ENCODE assay signal across 23 cellular contexts in the genomic region with DNA sequence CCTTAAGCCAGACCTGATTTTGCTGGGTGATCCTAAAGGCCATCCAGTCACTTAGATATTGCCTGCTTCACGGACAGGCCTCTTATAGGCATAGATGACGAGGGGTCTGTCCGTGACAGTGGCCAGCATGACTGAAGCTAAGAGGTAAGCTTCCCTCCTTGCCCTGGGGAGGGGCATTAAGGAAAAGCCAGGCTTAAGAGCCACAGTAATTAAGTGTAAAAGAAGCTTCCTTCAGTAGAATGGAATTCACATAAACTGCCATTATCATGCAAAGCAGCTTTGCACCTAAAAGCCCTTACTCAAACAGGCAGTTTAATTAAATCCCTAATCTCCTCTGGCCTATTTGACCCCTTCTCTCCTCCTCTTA.
DNase-seq lines count a peak whose midpoint lies in the region; FAIRE-seq and TF ChIP-seq lines count a peak whose summit lies in the region.
"Had no signal": no experiment of that assay in that cellular context is flagged by ENCODE, and none has a peak within 500 bp of the region (broad histone marks: within the 10 kb centered on the region; RNA-seq: fewer than 3 reads in every experiment).

No MANE protein-coding gene starts in this region.

- POLR2A ChIA-PET in H1 (lab: Charles Lee; ENCODE audit: partially characterized antibody): interaction anchor here (0.8 to 3.6 kb wide), 14 partner anchors 10 to 150 kb away, joined by 3 to 47 read pairs (median 4); partner anchors contain the start of gene PKDCC

- no peaks in the 10 kb centered on the region for H4K20me1 ChIP-seq in H1 (replicated peaks in 1 of 2; ENCODE audit: control insufficient read depth in 1 of 2, insufficient read depth in 2 of 2, low read length in 2 of 2)

- peak overlapping the region; percentile 92 for H3K4ac ChIP-seq in H1 (replicated peaks; ENCODE audit: insufficient read length, low read depth, low read length)

- H4K5ac ChIP-seq in H1 (ENCODE audit: insufficient read length, low read depth, low read length): peak overlapping the region; percentile 87

- H2BK20ac ChIP-seq in H1 (ENCODE audit: low read length): peak overlapping the region; percentile 100

- no peak overlapping the region for H3K14ac ChIP-seq in H1 (ENCODE audit: insufficient read length)

- peak overlapping the region; percentile 59 to 71 for H3K4me2 ChIP-seq in H1 (ENCODE audit: insufficient read depth in 1 of 2, low read depth in 2 of 2, low read length in 2 of 2)

- 5% methylated on average over 3 of the region's 3 CpGs; no CpG with 5 or more reads in 1 of the 2 experiments for WGBS in H1 (ENCODE audit: extremely low coverage in 1 of 2, insufficient coverage in 1 of 2, insufficient read length in 1 of 2, insufficient replicate concordance in 2 of 2, low coverage in 1 of 2, low lambda C conversion rate in 2 of 2, missing lambda C conversion rate in 1 of 2), 2 experiments
- WGBS in sigmoid colon, 2 donors: 93 to 95% methylated on average over 3 of the region's 3 CpGs

- H3K9me3 ChIP-seq in HUES6 (ENCODE audit: control insufficient read depth, insufficient read depth, low read depth, low read length) (no peaks in the 10 kb centered on the region), H1 (ENCODE audit: insufficient read depth in 2 of 2, low read depth in 1 of 2, low read length in 1 of 2) (no peaks in the 10 kb centered on the region), iPS-20b (ENCODE audit: insufficient read depth, low read depth, low read length) (no peaks in the 10 kb centered on the region), sigmoid colon (no peaks in the 10 kb centered on the region), uterus (no peaks in the 10 kb centered on the region)
- H3K9me3 ChIP-seq: transverse colon had no signal

- TF ChIP-seq EP300 in H1 (IDR thresholded peaks at IDR 0.05; ENCODE audit: borderline replicate concordance in 1 of 2, low read depth in 2 of 2, low read length in 2 of 2) (peak in 1 of 2 experiments; percentile 35; a peak in 1 of 3 replicates), sigmoid colon (IDR thresholded peaks at IDR 0.05) (no peak)

- H3K4me1 ChIP-seq in HUES6 (ENCODE audit: control insufficient read depth, insufficient read depth, low read length): peaks cover 43% of the 10 kb centered on the region
- H3K4me1 ChIP-seq in H1 (replicated peaks in 1 of 4; ENCODE audit: control insufficient read depth in 3 of 4, insufficient read depth in 4 of 4, low read length in 3 of 4): peaks cover 19 to 31% (median 23%) of the 10 kb centered on the region in 4 experiments; a peak in 6 of 7 replicates
- peaks cover 33% of the 10 kb centered on the region for H3K4me1 ChIP-seq in iPS-20b (ENCODE audit: insufficient read depth, low read length)
- H3K4me1 ChIP-seq in sigmoid colon: peaks cover 0 to 32% (median 19%) of the 10 kb centered on the region in 4 donors
- peaks cover 0 to 11% of the 10 kb centered on the region in 2 donors for H3K4me1 ChIP-seq in uterus

- DNase-seq in H1 (ENCODE audit: low read depth in 1 of 2, low spot score in 2 of 2): no peak
- DNase-seq in sigmoid colon: no peak
- no peak for DNase-seq in NCI-H446 (lab: John Stamatoyannopoulos, UW)
- no peak for DNase-seq in uterus
- DNase-seq in ACHN: no peak
- DNase-seq: activated naive CD4-positive, alpha-beta T cell treated with anti-CD3 and anti-CD28 coated beads, Interleukin-2, amount 10 ng/mL, durations not matched to agents 7 days and 5 days; amygdala; CD4-positive, CD25-positive, alpha-beta regulatory T cell; cortex of kidney; HFFc6; immature natural killer cell; natural killer cell; NCI-H510A; stimulated activated CD4-positive, alpha-beta T cell treated with anti-CD3 and anti-CD28 coated beads, Interleukin-15, amount 100 ng/mL, for 24 hours; stimulated activated naive CD8-positive, alpha-beta T cell treated with anti-CD3 and anti-CD28 coated beads, Interleukin-15, amount 100 ng/mL, for 72 hours; T-helper 17 cell; transverse colon had no signal

- CTCF ChIA-PET in H1 (lab: Charles Lee; ENCODE audit: partially characterized antibody): interaction anchor here (0.5 to 7.2 kb wide), 15 partner anchors 9 to 139 kb away, joined by 3 to 53 read pairs (median 5); no protein-coding TSS in a partner anchor

- no peak overlapping the region for H3K56ac ChIP-seq in H1 (replicated peaks; ENCODE audit: insufficient read length, low read depth, low read length)

- H3K36me3 ChIP-seq in HUES6 (ENCODE audit: control insufficient read depth, insufficient read depth, low read length) (no peaks in the 10 kb centered on the region), H1 (ENCODE audit: control insufficient read depth in 2 of 4, insufficient read depth in 4 of 4, low read length in 3 of 4) (no peaks in the 10 kb centered on the region), iPS-20b (ENCODE audit: insufficient read depth, low read depth, low read length) (no peaks in the 10 kb centered on the region), sigmoid colon (no peaks in the 10 kb centered on the region), uterus (no peaks in the 10 kb centered on the region)
- H3K36me3 ChIP-seq: transverse colon had no signal

- no peak overlapping the region for H2BK15ac ChIP-seq in H1 (ENCODE audit: low read length)

- peak overlapping the region; percentile 95 for H2BK120ac ChIP-seq in H1 (replicated peaks; ENCODE audit: low read depth, low read length)

- TF ChIP-seq CTCF in H1 (IDR thresholded peaks at IDR 0.05; ENCODE audit: control extremely low read depth in 1 of 3, insufficient read depth in 1 of 3, low read depth in 1 of 3, low read length in 3 of 3) (no peak), sigmoid colon (IDR thresholded peaks at IDR 0.05) (no peak), uterus (IDR thresholded peaks at IDR 0.05) (no peak)

- H4K8ac ChIP-seq in H1 (ENCODE audit: extremely low read depth, insufficient read depth, low read length): peak overlapping the region; percentile 17; the same call in 1 of the 2 replicates

- no peaks in the 10 kb centered on the region for H3K23me2 ChIP-seq in H1 (ENCODE audit: low read depth, low read length)

- no peak overlapping the region for H2AFZ ChIP-seq in H1 (ENCODE audit: low read length)

- TF ChIP-seq RAD21 in H1 (IDR thresholded peaks at IDR 0.05 in 1 of 2, conservative IDR thresholded peaks at IDR 0.05 in 1 of 2; ENCODE audit: low read depth in 2 of 2, low read length in 2 of 2): no peak

- H3K9ac ChIP-seq in HUES6 (ENCODE audit: low read length) (peak overlapping the region; percentile 49), H1 (replicated peaks in 1 of 4; ENCODE audit: extremely low read depth in 1 of 4, low read depth in 3 of 4, low read length in 3 of 4) (peak overlapping the region in 1 of 4 experiments; percentile 22; a peak in 1 of 7 replicates), iPS-20b (ENCODE audit: low read depth, low read length) (peak overlapping the region; percentile 74)

- peak overlapping the region; percentile 98 for H4K91ac ChIP-seq in H1 (replicated peaks; ENCODE audit: insufficient read length, low read length)

- peak; percentile 50 for FAIRE-seq in H1 (lab: Jason Lieb, UNC)
- FAIRE-seq: endometrium, GM19239 had no signal

- H2BK5ac ChIP-seq in H1 (ENCODE audit: low read depth, low read length): peak overlapping the region; percentile 97

- intact Hi-C loops in sigmoid colon (cut with DNase I) (no loop called here), uterus (cut with DNase I; ENCODE audit: low total_unique reads) (no loop called here)

- TF ChIP-seq POLR2A in H1 (IDR thresholded peaks at IDR 0.05; ENCODE audit: control extremely low read depth in 1 of 2, low read depth in 2 of 2, low read length in 2 of 2) (no peak), sigmoid colon (IDR thresholded peaks at IDR 0.05) (no peak), uterus (IDR thresholded peaks at IDR 0.05) (no peak)

- H3K27me3 ChIP-seq in HUES6 (ENCODE audit: control insufficient read depth, insufficient read depth, low read length): 0 out of 2 replicates have a peak, but pooled peaks cover 3% of the 10 kb centered on the region
- no peaks in the 10 kb centered on the region for H3K27me3 ChIP-seq in H1 (replicated peaks in 1 of 4; ENCODE audit: control insufficient read depth in 3 of 4, extremely low read depth in 1 of 4, insufficient read depth in 3 of 4, low read length in 3 of 4)
- peaks cover 7% of the 10 kb centered on the region; the same call in 1 of the 2 replicates for H3K27me3 ChIP-seq in iPS-20b (ENCODE audit: insufficient read depth, low read length)
- H3K27me3 ChIP-seq in sigmoid colon: no peaks in the 10 kb centered on the region
- no peaks in the 10 kb centered on the region for H3K27me3 ChIP-seq in uterus
- H3K27me3 ChIP-seq: transverse colon had no signal

- H3K4me3 ChIP-seq in HUES6 (ENCODE audit: low read depth, low read length): peak overlapping the region; percentile 43
- H3K4me3 ChIP-seq in H1 (ENCODE audit: extremely low read depth in 1 of 4, insufficient read depth in 2 of 4, low read depth in 3 of 4, low read length in 4 of 4): peak overlapping the region in 2 of 4 experiments; percentile 24 to 36; a peak in 4 of 8 replicates
- H3K4me3 ChIP-seq in iPS-20b (ENCODE audit: low read length): peak overlapping the region; percentile 52; the same call in 1 of the 2 replicates
- H3K4me3 ChIP-seq in sigmoid colon: no peak overlapping the region
- no peak overlapping the region for H3K4me3 ChIP-seq in uterus
- H3K4me3 ChIP-seq: SK-N-MC, transverse colon had no signal

- peak overlapping the region; percentile 99 for H2BK12ac ChIP-seq in H1 (ENCODE audit: low read depth, low read length)

- H2AK5ac ChIP-seq in H1 (ENCODE audit: low read depth, low read length): peak overlapping the region; percentile 8

- no peak overlapping the region for H3K23ac ChIP-seq in H1 (ENCODE audit: insufficient read length)

- in situ Hi-C loops in ACHN (cut with HindIII; ENCODE audit: low pct_ligation_motif_present, low pct_unique_long_range_greater_than_20kb, low sequenced_read_pairs): no loop called here

- H3K27ac ChIP-seq in HUES6 (ENCODE audit: low read depth, low read length) (peak overlapping the region; percentile 32; the same call in 1 of the 2 replicates), H1 (ENCODE audit: low read depth, low read length) (peak overlapping the region; percentile 51; the same call in 1 of the 2 replicates), iPS-20b (ENCODE audit: low read length) (peak overlapping the region; percentile 69), sigmoid colon (peak overlapping the region in 3 of 4 donors; percentile 29 to 71 (median 61)), uterus (peak overlapping the region in 1 of 2 donors; percentile 68)
- H3K27ac ChIP-seq: SK-N-MC, VCaP had no signal

- H3K79me2 ChIP-seq in H1 (ENCODE audit: control insufficient read depth in 1 of 2, insufficient read depth in 2 of 2, low read length in 2 of 2): no peaks in the 10 kb centered on the region

- peak overlapping the region; percentile 99; the same call in 1 of the 2 replicates for H3K18ac ChIP-seq in H1 (ENCODE audit: extremely low read depth, low read length)

- H3K79me1 ChIP-seq in H1 (ENCODE audit: low read depth, low read length): no peaks in the 10 kb centered on the region

TF ChIP-seq in H1, 55 proteins besides CTCF, POLR2A, EP300 and RAD21 (continues in another document):
- TF ChIP-seq POU5F1 (IDR thresholded peaks at IDR 0.05; ENCODE audit: low read depth, low read length) (peak; percentile 94), BCL11A (IDR thresholded peaks at IDR 0.05; ENCODE audit: low read depth in 2 of 2, low read length in 2 of 2) (peak; percentile 90 to 98), RBBP5 (IDR thresholded peaks at IDR 0.05; ENCODE audit: borderline replicate concordance, low read depth, low read length) (no peak), FOSL1 (IDR thresholded peaks at IDR 0.05; ENCODE audit: insufficient read depth, low read depth, low read length) (no peak)

Comparison
In these comparisons a context has a peak if more than half of its experiments do, and no peak if none do; other contexts are left out.
1. H3K4me3 ChIP-seq: peak in HUES6 (single experiment) and iPS-20b (single experiment); none in sigmoid colon (0 of 4) and uterus (0 of 2).